24 cellular contexts compared by ENCODE assay signal in genomic region chr14:99552572-99553216, GRCh38. TPM values are rescaled to one million over a fixed set of nuclear protein-coding genes. Genes with fewer than 3 reads are reported as not detected.
A peak's percentile ranks its signal among the peaks of the same experiment; 100 is the strongest.
DNase-seq lines count a peak whose midpoint lies in the region; ATAC-seq and TF ChIP-seq lines count a peak whose summit lies in the region.
"Had no signal": no experiment of that assay in that cellular context is flagged by ENCODE, and none has a peak within 500 bp of the region (broad histone marks: within the 10 kb centered on the region; RNA-seq: fewer than 3 reads in every experiment).

No MANE protein-coding gene starts in this region.

- ATAC-seq in Right ventricle myocardium superior (ENCODE audit: poor library complexity) (peak; percentile 59), left cardiac atrium (peak; percentile 23 to 36), HG02798 (IDR thresholded peaks at IDR 0.05; ENCODE audit: poor library complexity, unreplicated experiment) (no peak), T-cell (replicated peaks in 1 of 4) (no peak)
- ATAC-seq: esophagus mucosa had no signal

- H3K9me3 Mint-ChIP-seq in T-cell = no peaks in the 10 kb centered on the region
- H3K9me3 Mint-ChIP-seq: activated CD4-positive, alpha-beta T cell treated with anti-CD3 and anti-CD28 coated beads, Interleukin-2, amount 10 ng/mL, durations not matched to agents 24 days and 14 days; stimulated activated naive CD8-positive, alpha-beta T cell treated with anti-CD3 and anti-CD28 coated beads, Interleukin-15, Interleukin-2, amounts not matched to agents 100 ng/mL and 50 ng/mL, for 24 hours had no signal

- no peak overlapping the region for H3K4me2 ChIP-seq in neuronal stem cell (ENCODE audit: insufficient read depth, low read length, poor library complexity, severe bottlenecking)

- no peak overlapping the region for H2BK12ac ChIP-seq in neuronal stem cell (ENCODE audit: low read length)

- peaks cover 13% of the 10 kb centered on the region for H3K79me1 ChIP-seq in neuronal stem cell (ENCODE audit: low read depth, low read length)

- no peak overlapping the region for H3K14ac ChIP-seq in neuronal stem cell (ENCODE audit: low read length)

- CTCF ChIA-PET in T-cell (lab: Charles Lee) = no interaction called here

- no peak overlapping the region for H2BK15ac ChIP-seq in neuronal stem cell (ENCODE audit: low read length)

- H3K27ac Mint-ChIP-seq in T-cell = no peak overlapping the region
- H3K27ac Mint-ChIP-seq: activated CD4-positive, alpha-beta T cell treated with anti-CD3 and anti-CD28 coated beads, Interleukin-2, amount 10 ng/mL, durations not matched to agents 24 days and 14 days; stimulated activated naive CD8-positive, alpha-beta T cell treated with anti-CD3 and anti-CD28 coated beads, Interleukin-15, Interleukin-2, amounts not matched to agents 100 ng/mL and 50 ng/mL, for 24 hours had no signal

- peak overlapping the region; percentile 44 for H3K18ac ChIP-seq in neuronal stem cell (ENCODE audit: low read length)

- H3K36me3 ChIP-seq in right atrium auricular region (no peaks in the 10 kb centered on the region), neuronal stem cell (replicated peaks in 1 of 2; ENCODE audit: control insufficient read depth in 2 of 2, insufficient read depth in 2 of 2, low read length in 2 of 2) (peaks cover 0 to 2% of the 10 kb centered on the region in 2 donors)
- H3K36me3 ChIP-seq: HAP-1, upper lobe of left lung had no signal

- no peak overlapping the region for H4K91ac ChIP-seq in neuronal stem cell (ENCODE audit: low read depth, low read length, poor library complexity)

- peak overlapping the region; percentile 94 for H4K8ac ChIP-seq in neuronal stem cell (ENCODE audit: low read depth, low read length)

- H3K4ac ChIP-seq in neuronal stem cell (ENCODE audit: low read length) = no peak overlapping the region

- no peaks in the 10 kb centered on the region for H3K9me3 ChIP-seq in right atrium auricular region
- no peaks in the 10 kb centered on the region for H3K9me3 ChIP-seq in neuronal stem cell (replicated peaks in 1 of 2; ENCODE audit: control insufficient read depth in 2 of 2, insufficient read depth in 1 of 2, low read depth in 1 of 2, low read length in 2 of 2)
- H3K9me3 ChIP-seq: HAP-1, upper lobe of left lung had no signal

- no peak overlapping the region for H3K4me3 ChIP-seq in right atrium auricular region
- no peak overlapping the region for H3K4me3 ChIP-seq in neuronal stem cell (ENCODE audit: low read length in 2 of 2)
- H3K4me3 ChIP-seq: dorsolateral prefrontal cortex, HAP-1, upper lobe of left lung had no signal

- no peak overlapping the region for H3K27ac ChIP-seq in right atrium auricular region
- no peak overlapping the region for H3K27ac ChIP-seq in neuronal stem cell (replicated peaks; ENCODE audit: low read length)
- H3K27ac ChIP-seq: upper lobe of left lung had no signal

- H3K36me3 Mint-ChIP-seq in T-cell = no peaks in the 10 kb centered on the region

- no peak overlapping the region for H2AFZ ChIP-seq in neuronal stem cell (ENCODE audit: low read length)

- no peak overlapping the region for H2BK120ac ChIP-seq in neuronal stem cell (ENCODE audit: low read depth, low read length)

- WGBS in neuronal stem cell (ENCODE audit: extremely low coverage in 2 of 2, insufficient read length in 2 of 2, insufficient replicate concordance in 1 of 2), 2 donors = no CpG with 5 or more reads among the region's 13 CpGs

- H3K4me1 ChIP-seq in right atrium auricular region (peaks cover 0 to 44% of the 10 kb centered on the region in 2 donors), neuronal stem cell (ENCODE audit: control insufficient read depth in 2 of 2, insufficient read depth in 1 of 2, low read depth in 1 of 2, low read length in 2 of 2) (peaks cover 14 to 19% of the 10 kb centered on the region in 2 donors)
- H3K4me1 ChIP-seq: HAP-1 had no signal

- no peaks in the 10 kb centered on the region for H3K27me3 Mint-ChIP-seq in T-cell
- H3K27me3 Mint-ChIP-seq: activated CD4-positive, alpha-beta T cell treated with anti-CD3 and anti-CD28 coated beads, Interleukin-2, amount 10 ng/mL, durations not matched to agents 24 days and 14 days; stimulated activated naive CD8-positive, alpha-beta T cell treated with anti-CD3 and anti-CD28 coated beads, Interleukin-15, Interleukin-2, amounts not matched to agents 100 ng/mL and 50 ng/mL, for 24 hours had no signal

- H2BK5ac ChIP-seq in neuronal stem cell (ENCODE audit: low read length) = no peak overlapping the region

- no peak for TF ChIP-seq CTCF in right atrium auricular region (IDR thresholded peaks at IDR 0.05)

- no peak overlapping the region for H3K4me3 Mint-ChIP-seq in T-cell
- H3K4me3 Mint-ChIP-seq: activated CD4-positive, alpha-beta T cell treated with anti-CD3 and anti-CD28 coated beads, Interleukin-2, amount 10 ng/mL, durations not matched to agents 24 days and 14 days; stimulated activated naive CD8-positive, alpha-beta T cell treated with anti-CD3 and anti-CD28 coated beads, Interleukin-15, Interleukin-2, amounts not matched to agents 100 ng/mL and 50 ng/mL, for 24 hours had no signal

- H2AK5ac ChIP-seq in neuronal stem cell (ENCODE audit: low read depth, low read length) = peak overlapping the region; percentile 30

- peaks cover 0 to 14% (median 2%) of the 10 kb centered on the region in 3 donors for H3K4me1 Mint-ChIP-seq in T-cell
- H3K4me1 Mint-ChIP-seq: activated CD4-positive, alpha-beta T cell treated with anti-CD3 and anti-CD28 coated beads, Interleukin-2, amount 10 ng/mL, durations not matched to agents 24 days and 14 days had no signal

- intact Hi-C loops in Right ventricle myocardium superior (cut with DNase I) = no loop called here
- intact Hi-C loops in left cardiac atrium (cut with DNase I) = no loop called here

- H3K27me3 ChIP-seq in right atrium auricular region = no peaks in the 10 kb centered on the region
- H3K27me3 ChIP-seq in neuronal stem cell (ENCODE audit: control insufficient read depth in 3 of 3, insufficient read depth in 3 of 3, low read depth in 1 of 3, low read length in 3 of 3) = no peaks in the 10 kb centered on the region
- H3K27me3 ChIP-seq: dorsolateral prefrontal cortex, upper lobe of left lung had no signal

- peak overlapping the region; percentile 27 for H3K23ac ChIP-seq in neuronal stem cell (ENCODE audit: low read depth, low read length, poor library complexity)

- POLR2A ChIA-PET in T-cell (lab: Charles Lee) = no interaction called here

- H3K9ac ChIP-seq in neuronal stem cell (ENCODE audit: low read depth, low read length, poor library complexity) = peak overlapping the region; percentile 15

- DNase-seq in Right ventricle myocardium superior (peak; percentile 60), right atrium auricular region (ENCODE audit: low spot score) (no peak), left cardiac atrium (no peak), neuronal stem cell (ENCODE audit: low spot score) (no peak), T-helper 1 cell (no peak), T-cell (no peak), NCI-H82 treated with DMSO at 0.1 percent for 48 hours (lab: John Stamatoyannopoulos, UW; ENCODE audit: unreplicated experiment) (no peak)
- DNase-seq: activated CD4-positive, alpha-beta T cell treated with anti-CD3 and anti-CD28 coated beads, Interleukin-2, amount 10 ng/mL, durations not matched to agents 24 days and 14 days; C1 segment of cervical spinal cord; caudate nucleus; DMS 273 treated with DMSO at 0.1 percent for 48 hours; dorsolateral prefrontal cortex; MM.1S; NCI-H1694 treated with DMSO at 0.1 percent for 48 hours; NCI-H226; NK-92 treated with Interleukin-12 subunit alpha and Interleukin-12 subunit beta, amount 100 ng/mL, for 24 hours; nucleus accumbens; RPMI8226; stimulated activated CD4-positive, alpha-beta T cell treated with anti-CD3 and anti-CD28 coated beads, Interleukin-2, amount 100 ng/mL, for 24 hours had no signal

RNA-seq across cellular contexts. Expression of gene CCDC85C, which starts 51.3 kb away (rescaled TPM):
- 46.6 TPM for total RNA-seq in Right ventricle myocardium superior
- 10 to 100 TPM; 17.1 to 17.7 TPM for total RNA-seq in right atrium auricular region
- 10 to 100 TPM; 21.4 to 24.7 TPM for total RNA-seq in left cardiac atrium
- polyA plus RNA-seq in neuronal stem cell (2013, experiment 1 of 2) = 22.3 TPM
- 22.5 TPM for polyA plus RNA-seq in neuronal stem cell (2013, experiment 2 of 2)
- 10 to 100 TPM in 1 of 5 donors, 1 to 10 TPM in 4; 6.6 to 12.0 (median 9.1) TPM for total RNA-seq in T-cell

Comparison
In these comparisons a context has a peak if more than half of its experiments do, and no peak if none do; other contexts are left out.
1. ATAC-seq: peak in Right ventricle myocardium superior (single experiment) and left cardiac atrium (2 of 2); none in HG02798 (single experiment) and T-cell (0 of 4).